In genomic region chr12:42590324-42590934, GRCh38 we compare ENCODE assay signal across 1 cellular context.
TF ChIP-seq lines count a peak whose summit lies in the region.

No MANE protein-coding gene starts in this region.

TF ChIP-seq in SK-N-SH treated with all-trans-retinoic acid at 6 μM for 48 hours, 23 proteins besides CTCF, POLR2A, EP300 and RAD21 (continued from another document):
- no peak for TF ChIP-seq PATZ1 (CRISPR knock-in tag; IDR thresholded peaks at IDR 0.05; ENCODE audit: borderline replicate concordance)
- no peak for TF ChIP-seq CSRNP3 (CRISPR knock-in tag; IDR thresholded peaks at IDR 0.05)
- TF ChIP-seq TCF4 (CRISPR knock-in tag; IDR thresholded peaks at IDR 0.05; ENCODE audit: borderline replicate concordance): no peak
- no peak for TF ChIP-seq ZNF565 (CRISPR knock-in tag; conservative IDR thresholded peaks at IDR 0.05; ENCODE audit: low read depth)
- no peak for TF ChIP-seq CREB5 (CRISPR knock-in tag; IDR thresholded peaks at IDR 0.05; ENCODE audit: low read depth)
